In genomic region chr7:36238138-36238537, GRCh38 we compare ENCODE assay signal across 1 cellular context.
A peak's percentile ranks its signal among the peaks of the same experiment; 100 is the strongest.
TF ChIP-seq lines count a peak whose summit lies in the region.

No MANE protein-coding gene starts in this region.

TF ChIP-seq in K562, 482 proteins besides CTCF, POLR2A, EP300 and RAD21 (continued from another document):
- TF ChIP-seq, protein P1, sequence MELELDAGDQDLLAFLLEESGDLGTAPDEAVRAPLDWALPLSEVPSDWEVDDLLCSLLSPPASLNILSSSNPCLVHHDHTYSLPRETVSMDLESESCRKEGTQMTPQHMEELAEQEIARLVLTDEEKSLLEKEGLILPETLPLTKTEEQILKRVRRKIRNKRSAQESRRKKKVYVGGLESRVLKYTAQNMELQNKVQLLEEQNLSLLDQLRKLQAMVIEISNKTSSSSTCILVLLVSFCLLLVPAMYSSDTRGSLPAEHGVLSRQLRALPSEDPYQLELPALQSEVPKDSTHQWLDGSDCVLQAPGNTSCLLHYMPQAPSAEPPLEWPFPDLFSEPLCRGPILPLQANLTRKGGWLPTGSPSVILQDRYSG (tag; conservative IDR thresholded peaks at IDR 0.05; ENCODE audit: low read depth), result 0 out of 2 replicates have a peak, but pooled peaks have one; percentile 47
- TF ChIP-seq ZNF79 (CRISPR knock-in tag; IDR thresholded peaks at IDR 0.05; ENCODE audit: low read depth) (0 out of 2 replicates have a peak, but pooled peaks have one; percentile 45), HNRNPUL1 (IDR thresholded peaks at IDR 0.05; ENCODE audit: low read length) (no peak), WHSC1 (IDR thresholded peaks at IDR 0.05; ENCODE audit: low read length) (no peak), MCM5 (IDR thresholded peaks at IDR 0.05; ENCODE audit: low read depth) (no peak), KAT7 (CRISPR knock-in tag; IDR thresholded peaks at IDR 0.05; ENCODE audit: borderline replicate concordance) (no peak), PTTG1 (tag; IDR thresholded peaks at IDR 0.05; ENCODE audit: low read depth) (0 out of 2 replicates have a peak, but pooled peaks have one; percentile 34), NCOR1 (IDR thresholded peaks at IDR 0.05) (no peak), PTRF (tag; IDR thresholded peaks at IDR 0.05) (peak; percentile 81), GABPA (tag; conservative IDR thresholded peaks at IDR 0.05; ENCODE audit: low read depth) (peak; percentile 38), TARDBP (IDR thresholded peaks at IDR 0.05) (no peak), CEBPB (tag; IDR thresholded peaks at IDR 0.05) (no peak)
- TF ChIP-seq, protein P2, sequence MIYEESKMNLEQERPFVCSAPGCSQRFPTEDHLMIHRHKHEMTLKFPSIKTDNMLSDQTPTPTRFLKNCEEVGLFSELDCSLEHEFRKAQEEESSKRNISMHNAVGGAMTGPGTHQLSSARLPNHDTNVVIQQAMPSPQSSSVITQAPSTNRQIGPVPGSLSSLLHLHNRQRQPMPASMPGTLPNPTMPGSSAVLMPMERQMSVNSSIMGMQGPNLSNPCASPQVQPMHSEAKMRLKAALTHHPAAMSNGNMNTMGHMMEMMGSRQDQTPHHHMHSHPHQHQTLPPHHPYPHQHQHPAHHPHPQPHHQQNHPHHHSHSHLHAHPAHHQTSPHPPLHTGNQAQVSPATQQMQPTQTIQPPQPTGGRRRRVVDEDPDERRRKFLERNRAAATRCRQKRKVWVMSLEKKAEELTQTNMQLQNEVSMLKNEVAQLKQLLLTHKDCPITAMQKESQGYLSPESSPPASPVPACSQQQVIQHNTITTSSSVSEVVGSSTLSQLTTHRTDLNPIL (CRISPR knock-in tag; IDR thresholded peaks at IDR 0.05), result no peak
- TF ChIP-seq, protein P3, sequence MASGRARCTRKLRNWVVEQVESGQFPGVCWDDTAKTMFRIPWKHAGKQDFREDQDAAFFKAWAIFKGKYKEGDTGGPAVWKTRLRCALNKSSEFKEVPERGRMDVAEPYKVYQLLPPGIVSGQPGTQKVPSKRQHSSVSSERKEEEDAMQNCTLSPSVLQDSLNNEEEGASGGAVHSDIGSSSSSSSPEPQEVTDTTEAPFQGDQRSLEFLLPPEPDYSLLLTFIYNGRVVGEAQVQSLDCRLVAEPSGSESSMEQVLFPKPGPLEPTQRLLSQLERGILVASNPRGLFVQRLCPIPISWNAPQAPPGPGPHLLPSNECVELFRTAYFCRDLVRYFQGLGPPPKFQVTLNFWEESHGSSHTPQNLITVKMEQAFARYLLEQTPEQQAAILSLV (tag; IDR thresholded peaks at IDR 0.05), result no peak
- TF ChIP-seq, protein P4, sequence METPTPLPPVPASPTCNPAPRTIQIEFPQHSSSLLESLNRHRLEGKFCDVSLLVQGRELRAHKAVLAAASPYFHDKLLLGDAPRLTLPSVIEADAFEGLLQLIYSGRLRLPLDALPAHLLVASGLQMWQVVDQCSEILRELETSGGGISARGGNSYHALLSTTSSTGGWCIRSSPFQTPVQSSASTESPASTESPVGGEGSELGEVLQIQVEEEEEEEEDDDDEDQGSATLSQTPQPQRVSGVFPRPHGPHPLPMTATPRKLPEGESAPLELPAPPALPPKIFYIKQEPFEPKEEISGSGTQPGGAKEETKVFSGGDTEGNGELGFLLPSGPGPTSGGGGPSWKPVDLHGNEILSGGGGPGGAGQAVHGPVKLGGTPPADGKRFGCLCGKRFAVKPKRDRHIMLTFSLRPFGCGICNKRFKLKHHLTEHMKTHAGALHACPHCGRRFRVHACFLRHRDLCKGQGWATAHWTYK (CRISPR knock-in tag; IDR thresholded peaks at IDR 0.05), result peak; percentile 74
- TF ChIP-seq, protein P5, sequence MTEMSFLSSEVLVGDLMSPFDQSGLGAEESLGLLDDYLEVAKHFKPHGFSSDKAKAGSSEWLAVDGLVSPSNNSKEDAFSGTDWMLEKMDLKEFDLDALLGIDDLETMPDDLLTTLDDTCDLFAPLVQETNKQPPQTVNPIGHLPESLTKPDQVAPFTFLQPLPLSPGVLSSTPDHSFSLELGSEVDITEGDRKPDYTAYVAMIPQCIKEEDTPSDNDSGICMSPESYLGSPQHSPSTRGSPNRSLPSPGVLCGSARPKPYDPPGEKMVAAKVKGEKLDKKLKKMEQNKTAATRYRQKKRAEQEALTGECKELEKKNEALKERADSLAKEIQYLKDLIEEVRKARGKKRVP (CRISPR knock-in tag; IDR thresholded peaks at IDR 0.05), result 0 out of 2 replicates have a peak, but pooled peaks have one; percentile 45
